Comparison of ENCODE assay signal across 37 cellular contexts in genomic region chr13:30322428-30322827, GRCh38.
"Had no signal": no experiment of that assay in that cellular context is flagged by ENCODE, and none has a peak within 500 bp of the region (broad histone marks: within the 10 kb centered on the region; RNA-seq: fewer than 3 reads in every experiment).

No MANE protein-coding gene starts in this region.

- H3K27ac Mint-ChIP-seq: activated CD4-positive, alpha-beta memory T cell treated with anti-CD3 and anti-CD28 coated beads, Interleukin-2, amount 10 ng/mL, durations not matched to agents 7 days and 5 days; activated CD4-positive, alpha-beta T cell treated with anti-CD3 and anti-CD28 coated beads for 36 hours; activated CD4-positive, alpha-beta T cell treated with anti-CD3 and anti-CD28 coated beads, Interleukin-2, amount 10 ng/mL, durations not matched to agents 7 days and 5 days; activated CD8-positive, alpha-beta memory T cell treated with anti-CD3 and anti-CD28 coated beads, Interleukin-2, amount 10 ng/mL, durations not matched to agents 7 days and 5 days; activated CD8-positive, alpha-beta T cell treated with anti-CD3 and anti-CD28 coated beads, Interleukin-2, amount 10 ng/mL, durations not matched to agents 7 days and 5 days; activated naive CD4-positive, alpha-beta T cell treated with anti-CD3 and anti-CD28 coated beads, Interleukin-2, amount 10 ng/mL, durations not matched to agents 7 days and 5 days; activated naive CD4-positive, alpha-beta T cell treated with anti-CD3 and anti-CD28 coated beads, Interleukin-2, amount 50 U/mL, for 24 hours; activated naive CD8-positive, alpha-beta T cell; activated naive CD8-positive, alpha-beta T cell treated with anti-CD3 and anti-CD28 coated beads, Interleukin-2, amount 10 ng/mL, durations not matched to agents 7 days and 5 days; activated naive CD8-positive, alpha-beta T cell treated with anti-CD3 and anti-CD28 coated beads, Interleukin-2, amount 50 U/mL, for 24 hours; activated T-cell treated with anti-CD3 and anti-CD28 coated beads, Interleukin-2, amount 50 U/mL, for 24 hours; activated T-helper 2 cell treated with anti-CD3 and anti-CD28 coated beads, Interferon-gamma antibody, Interleukin-2, Interleukin-4, amounts not matched to agents 10 μg/mL and 5 μg/mL and 100 μg/mL, durations not matched to agents 14 hours and 24 hours and 36 hours; brain; T-helper 1 cell treated with Interleukin-12 subunit alpha and Interleukin-12 subunit beta and Interleukin-4 antibody, amounts not matched to agents 30 μg/mL and 1 μg/mL, for 36 hours; T-helper 2 cell treated with Interferon-gamma antibody and Interleukin-4, amounts not matched to agents 5 μg/mL and 100 μg/mL, for 36 hours; WTC11 had no signal

- H3K4me1 Mint-ChIP-seq: activated CD4-positive, alpha-beta T cell treated with anti-CD3 and anti-CD28 coated beads for 36 hours; activated naive CD4-positive, alpha-beta T cell treated with anti-CD3 and anti-CD28 coated beads, Interleukin-2, amount 50 U/mL, for 24 hours; activated naive CD8-positive, alpha-beta T cell treated with anti-CD3 and anti-CD28 coated beads, Interleukin-2, amount 50 U/mL, for 24 hours had no signal

- FAIRE-seq: bronchial epithelial cell had no signal

- H3K36me3 Mint-ChIP-seq: activated naive CD4-positive, alpha-beta T cell treated with anti-CD3 and anti-CD28 coated beads, Interleukin-2, amount 10 ng/mL, durations not matched to agents 7 days and 5 days; activated naive CD4-positive, alpha-beta T cell treated with anti-CD3 and anti-CD28 coated beads, Interleukin-2, amount 50 U/mL, for 24 hours; activated naive CD8-positive, alpha-beta T cell; activated naive CD8-positive, alpha-beta T cell treated with anti-CD3 and anti-CD28 coated beads, Interleukin-2, amount 10 ng/mL, durations not matched to agents 7 days and 5 days; brain; WTC11 had no signal

- H3K27ac ChIP-seq: ascending aorta, cardiac muscle cell, WERI-Rb-1 had no signal

- H3K36me3 ChIP-seq: ascending aorta, cardiac muscle cell, WERI-Rb-1 had no signal

- H3K4me1 ChIP-seq: ascending aorta had no signal

- H3K4me3 ChIP-seq: ascending aorta, cardiac muscle cell had no signal

- DNase-seq: activated CD4-positive, alpha-beta memory T cell treated with anti-CD3 and anti-CD28 coated beads, Interleukin-2, amount 10 ng/mL, durations not matched to agents 7 days and 5 days; activated CD4-positive, alpha-beta T cell treated with anti-CD3 and anti-CD28 coated beads for 1 hour; activated CD4-positive, alpha-beta T cell treated with anti-CD3 and anti-CD28 coated beads for 36 hours; activated CD4-positive, alpha-beta T cell treated with anti-CD3 and anti-CD28 coated beads for 48 hours; activated CD4-positive, alpha-beta T cell treated with anti-CD3 and anti-CD28 coated beads, Interleukin-2, amount 10 ng/mL, durations not matched to agents 7 days and 5 days; activated CD4-positive, alpha-beta T cell treated with anti-CD3 and anti-CD28 coated beads, Interleukin-2, amount 50 U/mL, for 48 hours; activated CD4-positive, CD25-positive, alpha-beta regulatory T cell; activated CD8-positive, alpha-beta memory T cell treated with anti-CD3 and anti-CD28 coated beads for 24 hours; activated CD8-positive, alpha-beta memory T cell treated with anti-CD3 and anti-CD28 coated beads, Interleukin-2, amount 10 ng/mL, durations not matched to agents 7 days and 5 days; activated CD8-positive, alpha-beta memory T cell treated with anti-CD3 and anti-CD28 coated beads, Interleukin-2, amount 50 U/mL, for 48 hours; activated CD8-positive, alpha-beta T cell treated with anti-CD3 and anti-CD28 coated beads, Interleukin-2, amount 10 ng/mL, durations not matched to agents 7 days and 5 days; activated effector memory CD4-positive, alpha-beta T cell treated with Interleukin-2 at 50 U/mL for 16 hours; activated gamma-delta T cell; activated naive CD4-positive, alpha-beta T cell treated with anti-CD3 and anti-CD28 coated beads, Interleukin-2, amount 10 ng/mL, durations not matched to agents 7 days and 5 days; activated naive CD4-positive, alpha-beta T cell treated with Interleukin-2 at 50 U/mL for 16 hours; activated naive CD8-positive, alpha-beta T cell treated with anti-CD3 and anti-CD28 coated beads, Interleukin-2, amount 10 ng/mL, durations not matched to agents 7 days and 5 days; activated naive CD8-positive, alpha-beta T cell treated with anti-CD3 and anti-CD28 coated beads, Interleukin-2, amount 50 U/mL, for 24 hours; activated T-cell treated with anti-CD3 and anti-CD28 coated beads, Interleukin-2, amount 50 U/mL, for 24 hours; activated T-cell treated with anti-CD3 and anti-CD28 coated beads, Interleukin-2, amount 50 U/mL, for 48 hours; amygdala; anterior cingulate cortex; central memory CD4-positive, alpha-beta T cell; T-helper 1 cell; T-helper 2 cell; T-helper 9 cell; WERI-Rb-1 had no signal

- ATAC-seq: activated CD4-positive, alpha-beta T cell treated with anti-CD3 and anti-CD28 coated beads for 36 hours; activated CD4-positive, CD25-positive, alpha-beta regulatory T cell treated with anti-CD3 and anti-CD28 coated beads, Interleukin-2, amount 50 U/mL, for 24 hours; activated CD8-positive, alpha-beta memory T cell treated with anti-CD3 and anti-CD28 coated beads, Interleukin-2, amount 10 ng/mL, durations not matched to agents 7 days and 5 days; activated CD8-positive, alpha-beta T cell treated with anti-CD3 and anti-CD28 coated beads, Interleukin-2, amount 10 ng/mL, durations not matched to agents 7 days and 5 days; activated naive CD8-positive, alpha-beta T cell treated with anti-CD3 and anti-CD28 coated beads, Interleukin-2, amount 50 U/mL, for 24 hours; WTC11 had no signal

- H3K4me3 Mint-ChIP-seq: activated CD4-positive, alpha-beta memory T cell treated with anti-CD3 and anti-CD28 coated beads, Interleukin-2, amount 10 ng/mL, durations not matched to agents 7 days and 5 days; activated CD4-positive, alpha-beta T cell treated with anti-CD3 and anti-CD28 coated beads for 36 hours; activated CD4-positive, alpha-beta T cell treated with anti-CD3 and anti-CD28 coated beads, Interleukin-2, amount 10 ng/mL, durations not matched to agents 7 days and 5 days; activated CD8-positive, alpha-beta memory T cell treated with anti-CD3 and anti-CD28 coated beads, Interleukin-2, amount 10 ng/mL, durations not matched to agents 7 days and 5 days; activated CD8-positive, alpha-beta T cell treated with anti-CD3 and anti-CD28 coated beads, Interleukin-2, amount 10 ng/mL, durations not matched to agents 7 days and 5 days; activated naive CD4-positive, alpha-beta T cell treated with anti-CD3 and anti-CD28 coated beads, Interleukin-2, amount 10 ng/mL, durations not matched to agents 7 days and 5 days; activated naive CD4-positive, alpha-beta T cell treated with anti-CD3 and anti-CD28 coated beads, Interleukin-2, amount 50 U/mL, for 24 hours; activated naive CD8-positive, alpha-beta T cell; activated naive CD8-positive, alpha-beta T cell treated with anti-CD3 and anti-CD28 coated beads, Interleukin-2, amount 10 ng/mL, durations not matched to agents 7 days and 5 days; activated naive CD8-positive, alpha-beta T cell treated with anti-CD3 and anti-CD28 coated beads, Interleukin-2, amount 50 U/mL, for 24 hours; activated T-cell treated with anti-CD3 and anti-CD28 coated beads, Interleukin-2, amount 50 U/mL, for 24 hours; brain; T-helper 1 cell treated with Interleukin-12 subunit alpha and Interleukin-12 subunit beta and Interleukin-4 antibody, amounts not matched to agents 30 μg/mL and 1 μg/mL, for 36 hours; T-helper 2 cell treated with Interferon-gamma antibody and Interleukin-4, amounts not matched to agents 5 μg/mL and 100 μg/mL, for 36 hours; WTC11 had no signal

- H3K27me3 Mint-ChIP-seq: activated CD4-positive, alpha-beta memory T cell treated with anti-CD3 and anti-CD28 coated beads, Interleukin-2, amount 10 ng/mL, durations not matched to agents 7 days and 5 days; activated CD4-positive, alpha-beta T cell treated with anti-CD3 and anti-CD28 coated beads for 36 hours; activated naive CD4-positive, alpha-beta T cell treated with anti-CD3 and anti-CD28 coated beads, Interleukin-2, amount 50 U/mL, for 24 hours; activated naive CD8-positive, alpha-beta T cell; activated naive CD8-positive, alpha-beta T cell treated with anti-CD3 and anti-CD28 coated beads, Interleukin-2, amount 50 U/mL, for 24 hours; activated T-cell treated with anti-CD3 and anti-CD28 coated beads, Interleukin-2, amount 50 U/mL, for 24 hours; brain had no signal

- H3K9me3 Mint-ChIP-seq: activated CD4-positive, alpha-beta memory T cell treated with anti-CD3 and anti-CD28 coated beads, Interleukin-2, amount 10 ng/mL, durations not matched to agents 7 days and 5 days; activated CD4-positive, alpha-beta T cell treated with anti-CD3 and anti-CD28 coated beads, Interleukin-2, amount 10 ng/mL, durations not matched to agents 7 days and 5 days; activated naive CD4-positive, alpha-beta T cell treated with anti-CD3 and anti-CD28 coated beads, Interleukin-2, amount 10 ng/mL, durations not matched to agents 7 days and 5 days; activated naive CD4-positive, alpha-beta T cell treated with anti-CD3 and anti-CD28 coated beads, Interleukin-2, amount 50 U/mL, for 24 hours; activated naive CD8-positive, alpha-beta T cell treated with anti-CD3 and anti-CD28 coated beads, Interleukin-2, amount 10 ng/mL, durations not matched to agents 7 days and 5 days; activated naive CD8-positive, alpha-beta T cell treated with anti-CD3 and anti-CD28 coated beads, Interleukin-2, amount 50 U/mL, for 24 hours; activated T-cell treated with anti-CD3 and anti-CD28 coated beads, Interleukin-2, amount 50 U/mL, for 24 hours; activated T-helper 2 cell treated with anti-CD3 and anti-CD28 coated beads, Interferon-gamma antibody, Interleukin-2, Interleukin-4, amounts not matched to agents 10 μg/mL and 5 μg/mL and 100 μg/mL, durations not matched to agents 14 hours and 24 hours and 36 hours; brain; T-helper 1 cell treated with Interleukin-12 subunit alpha and Interleukin-12 subunit beta and Interleukin-4 antibody, amounts not matched to agents 30 μg/mL and 1 μg/mL, for 36 hours; T-helper 2 cell treated with Interferon-gamma antibody and Interleukin-4, amounts not matched to agents 5 μg/mL and 100 μg/mL, for 36 hours had no signal

- H3K27me3 ChIP-seq: ascending aorta, cardiac muscle cell had no signal
